In the genomic region with DNA sequence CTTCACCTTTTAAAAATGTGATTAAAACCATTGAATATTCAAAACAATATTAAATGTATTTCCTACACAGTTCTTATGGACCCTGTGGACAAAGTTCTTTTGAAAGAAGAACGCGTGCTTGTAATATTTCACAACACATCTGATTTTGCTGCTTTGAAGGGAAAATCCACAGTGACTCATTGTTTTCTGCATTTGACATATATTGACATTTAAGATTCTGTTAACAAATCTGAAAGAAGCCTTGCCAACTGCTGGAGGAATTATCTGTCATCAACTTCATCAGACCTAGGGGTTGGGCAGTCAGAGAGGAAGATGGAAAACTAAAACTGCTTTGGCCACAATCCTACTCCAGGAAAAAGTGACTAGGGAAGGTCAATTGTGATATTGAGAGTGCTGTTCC, we compare ENCODE assay signal across 18 cellular contexts. TPM values are rescaled to one million over a fixed set of nuclear protein-coding genes. Genes with fewer than 3 reads are reported as not detected.
DNase-seq lines count a peak whose midpoint lies in the region; ATAC-seq and TF ChIP-seq lines count a peak whose summit lies in the region.
"Had no signal": no experiment of that assay in that cellular context is flagged by ENCODE, and none has a peak within 500 bp of the region (broad histone marks: within the 10 kb centered on the region; RNA-seq: fewer than 3 reads in every experiment).

No MANE protein-coding gene starts in this region.

- H3K4me3 Mint-ChIP-seq in stimulated activated naive CD8-positive, alpha-beta T cell treated with anti-CD3 and anti-CD28 coated beads, Interleukin-15, amount 100 ng/mL, for 72 hours: no peak overlapping the region
- no peak overlapping the region for H3K4me3 Mint-ChIP-seq in GM23338
- H3K4me3 Mint-ChIP-seq: CD4-positive, alpha-beta memory T cell; H9 had no signal

- H3K79me2 ChIP-seq in GM23338 (replicated peaks; ENCODE audit: insufficient read depth): no peaks in the 10 kb centered on the region

- H3K9me2 ChIP-seq in GM23338 (ENCODE audit: insufficient read depth): no peaks in the 10 kb centered on the region

- no peak for ATAC-seq in stimulated activated naive CD8-positive, alpha-beta T cell treated with anti-CD3 and anti-CD28 coated beads, Interleukin-15, amount 100 ng/mL, for 72 hours
- ATAC-seq in GM23338: no peak
- ATAC-seq: GM12878, K562 had no signal

- no peaks in the 10 kb centered on the region for H4K20me1 ChIP-seq in GM23338 (replicated peaks; ENCODE audit: insufficient read depth)

- DNase-seq in COLO829 (ENCODE audit: low spot score): peak; percentile 34
- DNase-seq in SK-MEL-5 (ENCODE audit: low read depth, low spot score): peak; percentile 54
- DNase-seq in epithelial cell of esophagus (ENCODE audit: low read depth): peak; percentile 66
- no peak for DNase-seq in stimulated activated naive CD8-positive, alpha-beta T cell treated with anti-CD3 and anti-CD28 coated beads, Interleukin-15, amount 100 ng/mL, for 72 hours
- no peak for DNase-seq in NCI-H1930 (lab: John Stamatoyannopoulos, UW)
- no peak for DNase-seq in GM23338 (ENCODE audit: low spot score)
- no peak for DNase-seq in NCI-H1436 (lab: John Stamatoyannopoulos, UW)
- DNase-seq: BE2C; CD4-positive, alpha-beta memory T cell; COR-L47; GOT3; H9 had no signal

- H3K4me1 ChIP-seq in liver (ENCODE audit: control insufficient read depth in 4 of 4, insufficient read depth in 4 of 4, low read length in 3 of 4) (peaks cover 0 to 2% (median 0%) of the 10 kb centered on the region in 4 donors), GM23338 (ENCODE audit: insufficient read depth) (no peaks in the 10 kb centered on the region)
- H3K4me1 ChIP-seq: BE2C had no signal

- peaks cover 5 to 11% of the 10 kb centered on the region in 2 donors for H3K9me3 Mint-ChIP-seq in stimulated activated naive CD8-positive, alpha-beta T cell treated with anti-CD3 and anti-CD28 coated beads, Interleukin-15, amount 100 ng/mL, for 72 hours
- H3K9me3 Mint-ChIP-seq in GM23338: peaks cover 7% of the 10 kb centered on the region

- H3K4me1 Mint-ChIP-seq in stimulated activated naive CD8-positive, alpha-beta T cell treated with anti-CD3 and anti-CD28 coated beads, Interleukin-15, amount 100 ng/mL, for 72 hours: no peaks in the 10 kb centered on the region
- no peaks in the 10 kb centered on the region for H3K4me1 Mint-ChIP-seq in GM23338
- H3K4me1 Mint-ChIP-seq: CD4-positive, alpha-beta memory T cell had no signal

- no peak overlapping the region for H2AFZ ChIP-seq in GM23338

- H3K27me3 ChIP-seq in liver (ENCODE audit: control insufficient read depth in 4 of 4, insufficient read depth in 4 of 4, low read length in 3 of 4) (no peaks in the 10 kb centered on the region), GM23338 (ENCODE audit: insufficient read depth) (no peaks in the 10 kb centered on the region)
- H3K27me3 ChIP-seq: BE2C had no signal

- no peak overlapping the region for H3K27ac Mint-ChIP-seq in stimulated activated naive CD8-positive, alpha-beta T cell treated with anti-CD3 and anti-CD28 coated beads, Interleukin-15, amount 100 ng/mL, for 72 hours
- no peak overlapping the region for H3K27ac Mint-ChIP-seq in GM23338
- H3K27ac Mint-ChIP-seq: CD4-positive, alpha-beta memory T cell; H9 had no signal

- H3K36me3 ChIP-seq in liver (ENCODE audit: control insufficient read depth in 4 of 4, insufficient read depth in 3 of 4, low read depth in 1 of 4, low read length in 3 of 4) (no peaks in the 10 kb centered on the region), GM23338 (ENCODE audit: insufficient read depth) (no peaks in the 10 kb centered on the region)
- H3K36me3 ChIP-seq: BE2C had no signal

- TF ChIP-seq RAD21 in liver (IDR thresholded peaks at IDR 0.05): no peak

- H3K36me3 Mint-ChIP-seq in GM23338 (ENCODE audit: low read depth): peaks cover 5% of the 10 kb centered on the region
- H3K36me3 Mint-ChIP-seq: CD4-positive, alpha-beta memory T cell had no signal

- WGBS in liver: 62% methylated on average over 2 of the region's 2 CpGs

- no peaks in the 10 kb centered on the region for H3F3A ChIP-seq in GM23338 (replicated peaks; ENCODE audit: low read depth)

- no peak for TF ChIP-seq CTCF in epithelial cell of esophagus (IDR thresholded peaks at IDR 0.05; ENCODE audit: insufficient read depth, low read depth, low read length, missing control alignments)
- no peak for TF ChIP-seq CTCF in liver (IDR thresholded peaks at IDR 0.05; ENCODE audit: low read depth, low read length, missing input control)
- TF ChIP-seq CTCF in GM23338 (conservative IDR thresholded peaks at IDR 0.05; ENCODE audit: low read depth in 2 of 2): no peak

- H3K4me3 ChIP-seq in epithelial cell of esophagus (ENCODE audit: low read length): no peak overlapping the region
- no peak overlapping the region for H3K4me3 ChIP-seq in liver (ENCODE audit: low read depth in 1 of 3, low read length in 3 of 3)
- H3K4me3 ChIP-seq in GM23338: no peak overlapping the region
- H3K4me3 ChIP-seq: GM12878, K562 had no signal

- no peaks in the 10 kb centered on the region for H3K9me3 ChIP-seq in liver (ENCODE audit: control insufficient read depth in 4 of 4, low read length in 3 of 4)
- H3K9me3 ChIP-seq: BE2C had no signal

- no peak overlapping the region for H3K9ac ChIP-seq in liver (ENCODE audit: low read depth in 1 of 2, low read length in 2 of 2)

- in situ Hi-C loops in SK-MEL-5 (cut with HindIII; ENCODE audit: low pct_unique_long_range_greater_than_20kb, low sequenced_read_pairs): no loop called here

- no peak overlapping the region for H3K27ac ChIP-seq in liver (ENCODE audit: low read depth in 1 of 2, low read length in 2 of 2)
- no peak overlapping the region for H3K27ac ChIP-seq in GM23338 (ENCODE audit: low read depth)
- H3K27ac ChIP-seq: C4-2B, HL-60 had no signal

- no peak overlapping the region for H3K4me2 ChIP-seq in GM23338

- no peaks in the 10 kb centered on the region for H3K27me3 Mint-ChIP-seq in stimulated activated naive CD8-positive, alpha-beta T cell treated with anti-CD3 and anti-CD28 coated beads, Interleukin-15, amount 100 ng/mL, for 72 hours
- peaks cover 2% of the 10 kb centered on the region for H3K27me3 Mint-ChIP-seq in GM23338 (ENCODE audit: insufficient read depth, low read depth, poor library complexity)

TF ChIP-seq in liver, 16 proteins besides CTCF, POLR2A, EP300 and RAD21 (continues in another document):
- peak; percentile 29 to 73 for TF ChIP-seq HNF4A (conservative IDR thresholded peaks at IDR 0.05)
- TF ChIP-seq YY1 (IDR thresholded peaks at IDR 0.05): no peak
- TF ChIP-seq FOXA2 (IDR thresholded peaks at IDR 0.05): no peak

TF ChIP-seq in GM23338, 12 proteins besides CTCF, POLR2A, EP300 and RAD21:
- TF ChIP-seq CREB1 (CRISPR knock-in tag; IDR thresholded peaks at IDR 0.05; ENCODE audit: low read depth) (no peak), JUNB (IDR thresholded peaks at IDR 0.05; ENCODE audit: unreplicated experiment) (no peak), NANOG (IDR thresholded peaks at IDR 0.05; ENCODE audit: borderline replicate concordance) (no peak)
- TF ChIP-seq, protein P1, sequence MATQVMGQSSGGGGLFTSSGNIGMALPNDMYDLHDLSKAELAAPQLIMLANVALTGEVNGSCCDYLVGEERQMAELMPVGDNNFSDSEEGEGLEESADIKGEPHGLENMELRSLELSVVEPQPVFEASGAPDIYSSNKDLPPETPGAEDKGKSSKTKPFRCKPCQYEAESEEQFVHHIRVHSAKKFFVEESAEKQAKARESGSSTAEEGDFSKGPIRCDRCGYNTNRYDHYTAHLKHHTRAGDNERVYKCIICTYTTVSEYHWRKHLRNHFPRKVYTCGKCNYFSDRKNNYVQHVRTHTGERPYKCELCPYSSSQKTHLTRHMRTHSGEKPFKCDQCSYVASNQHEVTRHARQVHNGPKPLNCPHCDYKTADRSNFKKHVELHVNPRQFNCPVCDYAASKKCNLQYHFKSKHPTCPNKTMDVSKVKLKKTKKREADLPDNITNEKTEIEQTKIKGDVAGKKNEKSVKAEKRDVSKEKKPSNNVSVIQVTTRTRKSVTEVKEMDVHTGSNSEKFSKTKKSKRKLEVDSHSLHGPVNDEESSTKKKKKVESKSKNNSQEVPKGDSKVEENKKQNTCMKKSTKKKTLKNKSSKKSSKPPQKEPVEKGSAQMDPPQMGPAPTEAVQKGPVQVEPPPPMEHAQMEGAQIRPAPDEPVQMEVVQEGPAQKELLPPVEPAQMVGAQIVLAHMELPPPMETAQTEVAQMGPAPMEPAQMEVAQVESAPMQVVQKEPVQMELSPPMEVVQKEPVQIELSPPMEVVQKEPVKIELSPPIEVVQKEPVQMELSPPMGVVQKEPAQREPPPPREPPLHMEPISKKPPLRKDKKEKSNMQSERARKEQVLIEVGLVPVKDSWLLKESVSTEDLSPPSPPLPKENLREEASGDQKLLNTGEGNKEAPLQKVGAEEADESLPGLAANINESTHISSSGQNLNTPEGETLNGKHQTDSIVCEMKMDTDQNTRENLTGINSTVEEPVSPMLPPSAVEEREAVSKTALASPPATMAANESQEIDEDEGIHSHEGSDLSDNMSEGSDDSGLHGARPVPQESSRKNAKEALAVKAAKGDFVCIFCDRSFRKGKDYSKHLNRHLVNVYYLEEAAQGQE (IDR thresholded peaks at IDR 0.05; ENCODE audit: unreplicated experiment): no peak

RNA-seq across cellular contexts. Expression of a gene that starts 56.9 kb away (rescaled TPM):
- total RNA-seq in SK-MEL-5 (2014; rRNA removed; shearing (Covaris generic)): 1.8 and 1.9 TPM in 2 replicates
- polyA plus RNA-seq in SK-MEL-5 (2015; cell fraction: cytosol; rRNA removed): 0.79 and 1.1 TPM in 2 replicates
- polyA plus RNA-seq in SK-MEL-5 (2015; cell fraction: nucleus; rRNA removed): 2.2 and 2.3 TPM in 2 replicates
- 1 to 10 TPM in 1 of 2 donors, under 1 TPM in 1; 0.14 to 1.5 TPM for total RNA-seq in liver
- polyA plus RNA-seq in liver (under 1 TPM; 0.36 to 0.42 TPM), GM23338 (2016; fragmentation: Nextera tagmentation; extraction: Ambion mirVana) (2.5 and 3.6 TPM in 2 replicates)
- 7.9 and 10.4 TPM in 2 replicates for total RNA-seq in GM23338 (2014; rRNA removed; shearing (Covaris generic))
- total RNA-seq: CD4-positive, alpha-beta memory T cell; G401 had no signal
- polyA plus RNA-seq: CD4-positive, alpha-beta memory T cell had no signal

Comparison
In these comparisons a context has a peak if more than half of its experiments do, and no peak if none do; other contexts are left out.
1. DNase-seq: peak in COLO829 (single experiment), SK-MEL-5 (single experiment) and epithelial cell of esophagus (single experiment); none in stimulated activated naive CD8-positive, alpha-beta T cell treated with anti-CD3 and anti-CD28 coated beads, Interleukin-15, amount 100 ng/mL, for 72 hours (0 of 2), NCI-H1930 (0 of 2), GM23338 (single experiment) and NCI-H1436 (single experiment).